Comparison of ENCODE assay signal across 1 cellular context in the genomic region with DNA sequence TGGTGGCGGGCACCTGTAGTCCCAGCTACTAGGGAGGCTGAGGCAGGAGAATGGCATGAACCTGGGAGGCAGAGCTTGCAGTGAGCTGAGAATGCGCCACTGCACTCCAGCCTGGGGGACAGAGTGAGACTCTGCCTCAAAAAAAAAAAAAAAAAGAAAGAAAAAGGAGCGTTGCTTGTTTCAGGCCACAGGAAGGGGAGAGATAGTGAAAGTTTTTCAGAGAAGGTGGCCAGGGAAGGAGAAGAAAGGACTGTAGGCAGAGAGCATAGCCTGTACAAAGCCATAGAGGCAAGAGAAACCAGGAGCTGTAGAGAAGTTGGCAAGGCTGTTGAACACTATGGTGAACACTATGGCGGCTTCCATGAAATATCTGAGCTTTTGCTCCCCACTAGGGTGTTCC.
A peak's percentile ranks its signal among the peaks of the same experiment; 100 is the strongest.
TF ChIP-seq lines count a peak whose summit lies in the region.

No MANE protein-coding gene starts in this region.

TF ChIP-seq in HepG2, 621 proteins besides CTCF, POLR2A, EP300 and RAD21:
- TF ChIP-seq, protein P1, sequence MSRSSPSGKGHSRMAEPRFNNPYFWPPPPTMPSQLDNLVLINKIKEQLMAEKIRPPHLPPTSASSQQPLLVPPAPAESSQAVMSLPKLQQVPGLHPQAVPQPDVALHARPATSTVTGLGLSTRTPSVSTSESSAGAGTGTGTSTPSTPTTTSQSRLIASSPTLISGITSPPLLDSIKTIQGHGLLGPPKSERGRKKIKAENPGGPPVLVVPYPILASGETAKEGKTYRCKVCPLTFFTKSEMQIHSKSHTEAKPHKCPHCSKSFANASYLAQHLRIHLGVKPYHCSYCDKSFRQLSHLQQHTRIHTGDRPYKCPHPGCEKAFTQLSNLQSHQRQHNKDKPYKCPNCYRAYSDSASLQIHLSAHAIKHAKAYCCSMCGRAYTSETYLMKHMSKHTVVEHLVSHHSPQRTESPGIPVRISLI (CRISPR knock-in tag; IDR thresholded peaks at IDR 0.05; ENCODE audit: borderline replicate concordance), result 0 out of 2 replicates have a peak, but pooled peaks have one; percentile 1
